ENCODE assay signal across 16 cellular contexts in genomic region chr15:64324513-64324912, GRCh38.
"Had no signal": no experiment of that assay in that cellular context is flagged by ENCODE, and none has a peak within 500 bp of the region (broad histone marks: within the 10 kb centered on the region; RNA-seq: fewer than 3 reads in every experiment).

No MANE protein-coding gene starts in this region.

- H2AFZ ChIP-seq: hepatocyte, parathyroid adenoma had no signal

- H3K27me3 Mint-ChIP-seq: memory B cell; naive thymus-derived CD8-positive, alpha-beta T cell had no signal

- H3K27ac Mint-ChIP-seq: memory B cell had no signal

- H3K27ac ChIP-seq: adrenal gland, colonic mucosa, hepatocyte, left ventricle myocardium inferior, neutrophil, parathyroid adenoma had no signal

- H3K9me3 Mint-ChIP-seq: memory B cell; naive thymus-derived CD8-positive, alpha-beta T cell; stimulated activated effector memory CD8-positive, alpha-beta T cell treated with anti-CD3 and anti-CD28 coated beads, Interleukin-12 subunit alpha, Interleukin-12 subunit beta, amount 100 ng/mL, for 72 hours had no signal

- H3K36me3 ChIP-seq: adrenal gland, colonic mucosa, left ventricle myocardium inferior, neutrophil had no signal

- H3K9me3 ChIP-seq: adrenal gland, colonic mucosa, left ventricle myocardium inferior, neutrophil had no signal

- H3K4me3 ChIP-seq: adrenal gland, colonic mucosa, hepatocyte, left ventricle myocardium inferior had no signal

- ATAC-seq: activated CD4-positive, CD25-positive, alpha-beta regulatory T cell treated with anti-CD3 and anti-CD28 coated beads, Interleukin-2, amount 50 U/mL, for 24 hours; naive thymus-derived CD8-positive, alpha-beta T cell; stimulated activated effector memory CD8-positive, alpha-beta T cell treated with anti-CD3 and anti-CD28 coated beads, Interleukin-12 subunit alpha, Interleukin-12 subunit beta, amount 100 ng/mL, for 72 hours had no signal

- FAIRE-seq: endometrium, kidney had no signal

- H3K27me3 ChIP-seq: adrenal gland, colonic mucosa, hepatocyte, neutrophil had no signal

- H3K4me3 Mint-ChIP-seq: memory B cell; naive thymus-derived CD8-positive, alpha-beta T cell; stimulated activated effector memory CD8-positive, alpha-beta T cell treated with anti-CD3 and anti-CD28 coated beads, Interleukin-12 subunit alpha, Interleukin-12 subunit beta, amount 100 ng/mL, for 72 hours had no signal

- DNase-seq: activated naive CD4-positive, alpha-beta T cell treated with anti-CD3 and anti-CD28 coated beads, Interleukin-2, amount 50 U/mL, for 16 hours; adrenal gland; central memory CD4-positive, alpha-beta T cell; colonic mucosa; kidney; left ventricle myocardium inferior; naive thymus-derived CD8-positive, alpha-beta T cell; stimulated activated CD4-positive, alpha-beta T cell treated with anti-CD3 and anti-CD28 coated beads, Interleukin-12 subunit alpha, Interleukin-12 subunit beta, amount 100 ng/mL, for 4 hours; stimulated activated CD4-positive, alpha-beta T cell treated with anti-CD3 and anti-CD28 coated beads, Interleukin-2, amount 100 ng/mL, for 24 hours had no signal

- H3K4me1 ChIP-seq: adrenal gland, colonic mucosa, parathyroid adenoma had no signal

- H3K4me2 ChIP-seq: hepatocyte had no signal

- H3K36me3 Mint-ChIP-seq: memory B cell; naive thymus-derived CD8-positive, alpha-beta T cell; stimulated activated effector memory CD8-positive, alpha-beta T cell treated with anti-CD3 and anti-CD28 coated beads, Interleukin-12 subunit alpha, Interleukin-12 subunit beta, amount 100 ng/mL, for 72 hours had no signal

- H3K9ac ChIP-seq: parathyroid adenoma had no signal
